13 cellular contexts compared by ENCODE assay signal in genomic region chr1:212364985-212365384, GRCh38.
"Had no signal": no experiment of that assay in that cellular context is flagged by ENCODE, and none has a peak within 500 bp of the region (broad histone marks: within the 10 kb centered on the region; RNA-seq: fewer than 3 reads in every experiment).

No MANE protein-coding gene starts in this region.

- H3K27me3 Mint-ChIP-seq: activated CD4-positive, alpha-beta memory T cell treated with anti-CD3 and anti-CD28 coated beads for 36 hours; central memory CD8-positive, alpha-beta T cell had no signal

- H3K4me3 Mint-ChIP-seq: activated CD4-positive, alpha-beta memory T cell treated with anti-CD3 and anti-CD28 coated beads for 36 hours; central memory CD8-positive, alpha-beta T cell; T-helper 2 cell treated with Interferon-gamma antibody and Interleukin-4, amounts not matched to agents 5 μg/mL and 100 μg/mL, for 36 hours had no signal

- H3K9me3 Mint-ChIP-seq: central memory CD8-positive, alpha-beta T cell; T-helper 2 cell treated with Interferon-gamma antibody and Interleukin-4, amounts not matched to agents 5 μg/mL and 100 μg/mL, for 36 hours had no signal

- ATAC-seq: activated CD4-positive, CD25-positive, alpha-beta regulatory T cell treated with anti-CD3 and anti-CD28 coated beads, Interleukin-2, amount 50 U/mL, for 24 hours; left lung; sciatic nerve; upper lobe of right lung had no signal

- DNase-seq: activated CD4-positive, alpha-beta memory T cell treated with anti-CD3 and anti-CD28 coated beads for 36 hours; activated naive CD4-positive, alpha-beta T cell; adrenal gland; glutamatergic neuron; left lung; spleen; stimulated activated CD4-positive, alpha-beta T cell treated with anti-CD3 and anti-CD28 coated beads, Interleukin-1b, Interleukin-23, amount 100 ng/mL, for 48 hours; stimulated activated naive CD4-positive, alpha-beta T cell; upper lobe of right lung had no signal

- H3K27ac Mint-ChIP-seq: activated CD4-positive, alpha-beta memory T cell treated with anti-CD3 and anti-CD28 coated beads for 36 hours; T-helper 2 cell treated with Interferon-gamma antibody and Interleukin-4, amounts not matched to agents 5 μg/mL and 100 μg/mL, for 36 hours had no signal
